Comparison of ENCODE assay signal across 2 cellular contexts in genomic region chr1:221620437-221621384, GRCh38.
TF ChIP-seq lines count a peak whose summit lies in the region.

No MANE protein-coding gene starts in this region.

TF ChIP-seq in liver, 16 proteins besides CTCF, POLR2A, EP300 and RAD21 (continued from another document):
- TF ChIP-seq, protein P1, sequence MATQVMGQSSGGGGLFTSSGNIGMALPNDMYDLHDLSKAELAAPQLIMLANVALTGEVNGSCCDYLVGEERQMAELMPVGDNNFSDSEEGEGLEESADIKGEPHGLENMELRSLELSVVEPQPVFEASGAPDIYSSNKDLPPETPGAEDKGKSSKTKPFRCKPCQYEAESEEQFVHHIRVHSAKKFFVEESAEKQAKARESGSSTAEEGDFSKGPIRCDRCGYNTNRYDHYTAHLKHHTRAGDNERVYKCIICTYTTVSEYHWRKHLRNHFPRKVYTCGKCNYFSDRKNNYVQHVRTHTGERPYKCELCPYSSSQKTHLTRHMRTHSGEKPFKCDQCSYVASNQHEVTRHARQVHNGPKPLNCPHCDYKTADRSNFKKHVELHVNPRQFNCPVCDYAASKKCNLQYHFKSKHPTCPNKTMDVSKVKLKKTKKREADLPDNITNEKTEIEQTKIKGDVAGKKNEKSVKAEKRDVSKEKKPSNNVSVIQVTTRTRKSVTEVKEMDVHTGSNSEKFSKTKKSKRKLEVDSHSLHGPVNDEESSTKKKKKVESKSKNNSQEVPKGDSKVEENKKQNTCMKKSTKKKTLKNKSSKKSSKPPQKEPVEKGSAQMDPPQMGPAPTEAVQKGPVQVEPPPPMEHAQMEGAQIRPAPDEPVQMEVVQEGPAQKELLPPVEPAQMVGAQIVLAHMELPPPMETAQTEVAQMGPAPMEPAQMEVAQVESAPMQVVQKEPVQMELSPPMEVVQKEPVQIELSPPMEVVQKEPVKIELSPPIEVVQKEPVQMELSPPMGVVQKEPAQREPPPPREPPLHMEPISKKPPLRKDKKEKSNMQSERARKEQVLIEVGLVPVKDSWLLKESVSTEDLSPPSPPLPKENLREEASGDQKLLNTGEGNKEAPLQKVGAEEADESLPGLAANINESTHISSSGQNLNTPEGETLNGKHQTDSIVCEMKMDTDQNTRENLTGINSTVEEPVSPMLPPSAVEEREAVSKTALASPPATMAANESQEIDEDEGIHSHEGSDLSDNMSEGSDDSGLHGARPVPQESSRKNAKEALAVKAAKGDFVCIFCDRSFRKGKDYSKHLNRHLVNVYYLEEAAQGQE (IDR thresholded peaks at IDR 0.05): peak; percentile 17
- TF ChIP-seq TAF1 (conservative IDR thresholded peaks at IDR 0.05) (peak; percentile 13), MAX (IDR thresholded peaks at IDR 0.05) (peak; percentile 75), FOXA1 (IDR thresholded peaks at IDR 0.05) (no peak), HNF4A (conservative IDR thresholded peaks at IDR 0.05) (peak in 1 of 2 donors; percentile 23), ZBTB33 (IDR thresholded peaks at IDR 0.05) (no peak), RXRA (IDR thresholded peaks at IDR 0.05) (peak in 1 of 2 donors; percentile 41), JUND (IDR thresholded peaks at IDR 0.05) (peak; percentile 15 to 68), SP1 (IDR thresholded peaks at IDR 0.05) (peak; percentile 64), EGR1 (IDR thresholded peaks at IDR 0.05; ENCODE audit: low read depth in 2 of 2) (peak in 1 of 2 donors; percentile 42)
TF ChIP-seq in liver: peak in this region for 12.

TF ChIP-seq in HepG2, 621 proteins besides CTCF, POLR2A, EP300 and RAD21 (continued from another document):
- no peak for TF ChIP-seq PRDM15 (CRISPR knock-in tag; IDR thresholded peaks at IDR 0.05)
- no peak for TF ChIP-seq ZNF503 (CRISPR knock-in tag; IDR thresholded peaks at IDR 0.05)
